Comparison of ENCODE assay signal across 29 cellular contexts in genomic region chr15:84788500-84788899, GRCh38. TPM values are rescaled to one million over a fixed set of nuclear protein-coding genes. Genes with fewer than 3 reads are reported as not detected.
DNase-seq lines count a peak whose midpoint lies in the region; ATAC-seq and TF ChIP-seq lines count a peak whose summit lies in the region.
"Had no signal": no experiment of that assay in that cellular context is flagged by ENCODE, and none has a peak within 500 bp of the region (broad histone marks: within the 10 kb centered on the region; RNA-seq: fewer than 3 reads in every experiment).

No MANE protein-coding gene starts in this region.

- peaks cover 52% of the 10 kb centered on the region for H3K4me1 Mint-ChIP-seq in activated T-cell treated with anti-CD3 and anti-CD28 coated beads, Interleukin-2, amount 50 U/mL, for 24 hours (ENCODE audit: low read depth)
- peaks cover 43% of the 10 kb centered on the region for H3K4me1 Mint-ChIP-seq in stimulated activated memory B cell treated with anti-CD40 and anti-IgM and Interleukin-4, amounts not matched to agents 10 μg/mL and 1 μg/mL and 100 μg/mL, for 72 hours

- no peaks in the 10 kb centered on the region for H3K9me3 ChIP-seq in adipocyte (ENCODE audit: control insufficient read depth, low read length)
- no peaks in the 10 kb centered on the region for H3K9me3 ChIP-seq in gastrocnemius medialis
- H3K9me3 ChIP-seq: esophagus squamous epithelium, tibial artery had no signal

- no peaks in the 10 kb centered on the region for H3K27me3 ChIP-seq in adipocyte (replicated peaks; ENCODE audit: control insufficient read depth, insufficient read depth, low read length)
- no peaks in the 10 kb centered on the region for H3K27me3 ChIP-seq in gastrocnemius medialis
- H3K27me3 ChIP-seq: cardiac muscle cell, esophagus squamous epithelium, tibial artery had no signal

- in situ Hi-C loops in gastrocnemius medialis (cut with MboI; ENCODE audit: low sequenced_read_pairs in 4 of 4): no loop called here

- no peak overlapping the region for H3K4me3 ChIP-seq in adipocyte (ENCODE audit: low read length)
- no peak overlapping the region for H3K4me3 ChIP-seq in fibroblast of villous mesenchyme (ENCODE audit: low read depth, low read length)
- H3K4me3 ChIP-seq in gastrocnemius medialis: no peak overlapping the region
- H3K4me3 ChIP-seq: cardiac muscle cell, esophagus squamous epithelium, GM23248, tibial artery had no signal

- no peak for DNase-seq in activated T-cell treated with anti-CD3 and anti-CD28 coated beads, Interleukin-2, amount 50 U/mL, for 24 hours
- DNase-seq in activated T-cell treated with anti-CD3 and anti-CD28 coated beads for 4 hours (no peak), adipocyte (ENCODE audit: low read depth) (peak; percentile 44), fibroblast of villous mesenchyme (ENCODE audit: low read depth) (peak; percentile 55), gastrocnemius medialis (no peak), T1000 (lab: John Stamatoyannopoulos, UW) (no peak)
- DNase-seq: activated naive CD4-positive, alpha-beta T cell treated with anti-CD3 and anti-CD28 coated beads, Interleukin-2, amount 50 U/mL, for 16 hours; AML-193; anterior cingulate cortex; COR-L47; DMS79 treated with DMSO at 0.1 percent for 48 hours; esophagus squamous epithelium; GF-D8; GM23248; Karpas-422; left ventricle myocardium superior; naive B cell; NCI-H146; NCI-H2107; NCI-H446; NCI-H82; occipital lobe; stimulated activated naive CD8-positive, alpha-beta T cell treated with anti-CD3 and anti-CD28 coated beads, Interleukin-15, amount 100 ng/mL, for 72 hours; tibial artery had no signal

- H3K27ac Mint-ChIP-seq in activated T-cell treated with anti-CD3 and anti-CD28 coated beads, Interleukin-2, amount 50 U/mL, for 24 hours: peak overlapping the region; percentile 13
- no peak overlapping the region for H3K27ac Mint-ChIP-seq in stimulated activated memory B cell treated with anti-CD40 and anti-IgM and Interleukin-4, amounts not matched to agents 10 μg/mL and 1 μg/mL and 100 μg/mL, for 72 hours
- H3K27ac Mint-ChIP-seq: mesothelial cell of epicardium had no signal

- no peaks in the 10 kb centered on the region for H3K27me3 Mint-ChIP-seq in activated T-cell treated with anti-CD3 and anti-CD28 coated beads, Interleukin-2, amount 50 U/mL, for 24 hours
- no peaks in the 10 kb centered on the region for H3K27me3 Mint-ChIP-seq in stimulated activated memory B cell treated with anti-CD40 and anti-IgM and Interleukin-4, amounts not matched to agents 10 μg/mL and 1 μg/mL and 100 μg/mL, for 72 hours
- H3K27me3 Mint-ChIP-seq: naive B cell; stimulated activated naive CD8-positive, alpha-beta T cell treated with anti-CD3 and anti-CD28 coated beads, Interleukin-15, amount 100 ng/mL, for 72 hours had no signal

- H3K36me3 ChIP-seq in adipocyte (ENCODE audit: control insufficient read depth, insufficient read depth, low read length, severe bottlenecking): peaks cover 45% of the 10 kb centered on the region
- peaks cover 0 to 29% of the 10 kb centered on the region in 2 donors for H3K36me3 ChIP-seq in gastrocnemius medialis

- TF ChIP-seq POLR2A in gastrocnemius medialis (IDR thresholded peaks at IDR 0.05): no peak

- ATAC-seq in gastrocnemius medialis (no peak), GM21737 (IDR thresholded peaks at IDR 0.05; ENCODE audit: unreplicated experiment) (no peak)
- no peak for ATAC-seq in stimulated activated memory B cell treated with anti-CD40 and anti-IgM and Interleukin-4, amounts not matched to agents 10 μg/mL and 1 μg/mL and 100 μg/mL, for 72 hours
- ATAC-seq: left ventricle myocardium superior; stimulated activated naive CD8-positive, alpha-beta T cell treated with anti-CD3 and anti-CD28 coated beads, Interleukin-15, amount 100 ng/mL, for 72 hours had no signal

- intact Hi-C loops in gastrocnemius medialis (cut with DNase I; ENCODE audit: low total_unique reads): loop anchor here (5.0 kb wide), 2 partner anchors 41 to 71 kb away; partner anchors contain the start of genes SEC11A and ZNF592

- peak overlapping the region; percentile 77 to 95 (median 82) for H3K27ac ChIP-seq in gastrocnemius medialis
- H3K27ac ChIP-seq: cardiac muscle cell, esophagus squamous epithelium, GM23248, RWPE1, tibial artery had no signal

- H3K9me3 Mint-ChIP-seq in activated T-cell treated with anti-CD3 and anti-CD28 coated beads, Interleukin-2, amount 50 U/mL, for 24 hours: no peaks in the 10 kb centered on the region
- H3K9me3 Mint-ChIP-seq in stimulated activated memory B cell treated with anti-CD40 and anti-IgM and Interleukin-4, amounts not matched to agents 10 μg/mL and 1 μg/mL and 100 μg/mL, for 72 hours: no peaks in the 10 kb centered on the region
- H3K9me3 Mint-ChIP-seq: mesothelial cell of epicardium; naive B cell; stimulated activated naive CD8-positive, alpha-beta T cell treated with anti-CD3 and anti-CD28 coated beads, Interleukin-15, amount 100 ng/mL, for 72 hours had no signal

- H3K9ac ChIP-seq in adipocyte (ENCODE audit: low read length): no peak overlapping the region
- H3K9ac ChIP-seq: GM23248 had no signal

- H3K36me3 Mint-ChIP-seq in activated T-cell treated with anti-CD3 and anti-CD28 coated beads, Interleukin-2, amount 50 U/mL, for 24 hours (ENCODE audit: low read depth): peaks cover 90% of the 10 kb centered on the region
- peaks cover 61% of the 10 kb centered on the region for H3K36me3 Mint-ChIP-seq in stimulated activated memory B cell treated with anti-CD40 and anti-IgM and Interleukin-4, amounts not matched to agents 10 μg/mL and 1 μg/mL and 100 μg/mL, for 72 hours

- no peak for TF ChIP-seq CTCF in fibroblast of villous mesenchyme (IDR thresholded peaks at IDR 0.05; ENCODE audit: insufficient read depth, low read depth, low read length)
- no peak for TF ChIP-seq CTCF in gastrocnemius medialis (IDR thresholded peaks at IDR 0.05 in 4 of 5, conservative IDR thresholded peaks at IDR 0.05 in 1 of 5)

- no peak overlapping the region for H3K4me3 Mint-ChIP-seq in activated T-cell treated with anti-CD3 and anti-CD28 coated beads, Interleukin-2, amount 50 U/mL, for 24 hours
- no peak overlapping the region for H3K4me3 Mint-ChIP-seq in stimulated activated memory B cell treated with anti-CD40 and anti-IgM and Interleukin-4, amounts not matched to agents 10 μg/mL and 1 μg/mL and 100 μg/mL, for 72 hours
- H3K4me3 Mint-ChIP-seq: mesothelial cell of epicardium; naive B cell; stimulated activated naive CD8-positive, alpha-beta T cell treated with anti-CD3 and anti-CD28 coated beads, Interleukin-15, amount 100 ng/mL, for 72 hours had no signal

- H3K4me1 ChIP-seq in adipocyte (ENCODE audit: control insufficient read depth, insufficient read depth, low read length): peaks cover 43% of the 10 kb centered on the region
- peaks cover 52 to 53% of the 10 kb centered on the region in 2 donors for H3K4me1 ChIP-seq in gastrocnemius medialis

RNA-seq across cellular contexts. Expression of gene ALPK3, which starts 28.7 kb away (rescaled TPM):
- total RNA-seq in fibroblast of villous mesenchyme: 0.86 and 1.3 TPM in 2 replicates
- total RNA-seq in gastrocnemius medialis: 100 to 1,000 TPM; 131 to 406 (median 305) TPM

RNA-seq across cellular contexts. Expression of gene ZNF592, which starts 40.1 kb away (rescaled TPM):
- total RNA-seq in fibroblast of villous mesenchyme (9.7 and 11.2 TPM in 2 replicates), gastrocnemius medialis (10 to 100 TPM; 30.0 to 49.2 (median 33.8) TPM)

Comparison
In these comparisons a context has a peak if more than half of its experiments do, and no peak if none do; other contexts are left out.
1. DNase-seq: peak in adipocyte (single experiment) and fibroblast of villous mesenchyme (single experiment); none in activated T-cell treated with anti-CD3 and anti-CD28 coated beads, Interleukin-2, amount 50 U/mL, for 24 hours (single experiment), activated T-cell treated with anti-CD3 and anti-CD28 coated beads for 4 hours (single experiment), gastrocnemius medialis (0 of 2) and T1000 (single experiment).
2. RNA of gene ALPK3, which starts 28.7 kb away (total RNA-seq): 131 to 406 TPM in gastrocnemius medialis; 0.86 to 1.3 TPM in fibroblast of villous mesenchyme; every median in the first group is over 10 times any median in the second.